ENCODE assay signal across 9 cellular contexts in genomic region chr13:34748078-34748477, GRCh38.
DNase-seq lines count a peak whose midpoint lies in the region; ATAC-seq and TF ChIP-seq lines count a peak whose summit lies in the region.
"Had no signal": no experiment of that assay in that cellular context is flagged by ENCODE, and none has a peak within 500 bp of the region (broad histone marks: within the 10 kb centered on the region; RNA-seq: fewer than 3 reads in every experiment).

No MANE protein-coding gene starts in this region.

- H3K9me3 ChIP-seq in esophagus squamous epithelium (no peaks in the 10 kb centered on the region), BE2C (no peaks in the 10 kb centered on the region)

- ATAC-seq in GM18498 (IDR thresholded peaks at IDR 0.05; ENCODE audit: unreplicated experiment) (peak; percentile 49), omental fat pad (ENCODE audit: low FRiP score) (peak; percentile 48)

- DNase-seq in NCI-H2107 treated with DMSO at 0.1 percent for 48 hours (lab: John Stamatoyannopoulos, UW; ENCODE audit: unreplicated experiment) (peak; percentile 32), esophagus squamous epithelium (lab: John Stamatoyannopoulos, UW) (no peak), omental fat pad (ENCODE audit: low spot score) (no peak), BE2C (no peak), NOMO-1 treated with DMSO at 0.1 percent for 48 hours (lab: John Stamatoyannopoulos, UW; ENCODE audit: unreplicated experiment) (no peak), D341Med (ENCODE audit: low spot score) (no peak)
- DNase-seq in effector CD4-positive, alpha-beta T cell, result no peak
- DNase-seq: NCI-H1930 had no signal

- no peaks in the 10 kb centered on the region for H3K36me3 ChIP-seq in esophagus squamous epithelium
- no peaks in the 10 kb centered on the region for H3K36me3 ChIP-seq in BE2C

- TF ChIP-seq POLR2A in esophagus squamous epithelium (IDR thresholded peaks at IDR 0.05), result no peak

- peaks cover 0 to 7% (median 0%) of the 10 kb centered on the region in 4 donors for H3K27me3 ChIP-seq in esophagus squamous epithelium
- no peaks in the 10 kb centered on the region for H3K27me3 ChIP-seq in BE2C

- H3K4me1 ChIP-seq in esophagus squamous epithelium, result peaks cover 0 to 29% (median 18%) of the 10 kb centered on the region in 3 donors
- H3K4me1 ChIP-seq in BE2C, result no peaks in the 10 kb centered on the region; the same call in 1 of the 2 replicates

- no peak overlapping the region for H3K4me3 ChIP-seq in esophagus squamous epithelium
- no peak overlapping the region for H3K4me3 ChIP-seq in BE2C (ENCODE audit: low read depth, low read length)

- TF ChIP-seq CTCF in esophagus squamous epithelium (IDR thresholded peaks at IDR 0.05) (no peak), omental fat pad (IDR thresholded peaks at IDR 0.05) (no peak), BE2C (IDR thresholded peaks at IDR 0.05; ENCODE audit: low read depth, low read length) (no peak)

- peak overlapping the region in 3 of 4 donors; percentile 30 to 63 (median 52) for H3K27ac ChIP-seq in esophagus squamous epithelium

- intact Hi-C loops in esophagus squamous epithelium (cut with DNase I), result no loop called here

- WGBS in esophagus squamous epithelium, 2 donors, result 34 to 56% methylated on average over 5 of the region's 5 CpGs
